In genomic region chr12:125092872-125093680, GRCh38 we compare ENCODE assay signal across 1 cellular context.
TF ChIP-seq lines count a peak whose summit lies in the region.

No MANE protein-coding gene starts in this region.

TF ChIP-seq in HepG2, 621 proteins besides CTCF, POLR2A, EP300 and RAD21 (continued from another document):
- TF ChIP-seq SKIL (CRISPR knock-in tag; IDR thresholded peaks at IDR 0.05; ENCODE audit: borderline replicate concordance) (peak; percentile 59; the same call in 1 of the 2 replicates), POLR2AphosphoS5 (IDR thresholded peaks at IDR 0.05; ENCODE audit: low read depth, low read length) (peak; percentile 74), ZNF431 (CRISPR knock-in tag; IDR thresholded peaks at IDR 0.05; ENCODE audit: borderline replicate concordance, low read depth) (0 out of 2 replicates have a peak, but pooled peaks have one; percentile 23), TFE3 (CRISPR knock-in tag; IDR thresholded peaks at IDR 0.05) (no peak), ZNF503 (CRISPR knock-in tag; IDR thresholded peaks at IDR 0.05) (no peak), ZNF782 (CRISPR knock-in tag; IDR thresholded peaks at IDR 0.05; ENCODE audit: borderline replicate concordance) (no peak), ZNF484 (CRISPR knock-in tag; IDR thresholded peaks at IDR 0.05; ENCODE audit: borderline replicate concordance, low read depth) (no peak), ARNTL (CRISPR knock-in tag; IDR thresholded peaks at IDR 0.05) (no peak)
